Comparison of ENCODE assay signal across 17 cellular contexts in genomic region chr10:107022600-107023354, GRCh38.
"Had no signal": no experiment of that assay in that cellular context is flagged by ENCODE, and none has a peak within 500 bp of the region (broad histone marks: within the 10 kb centered on the region; RNA-seq: fewer than 3 reads in every experiment).

No MANE protein-coding gene starts in this region.

- H3K4me2 ChIP-seq: hepatocyte had no signal

- H3K4me3 ChIP-seq: ascending aorta, hepatocyte, lung, spleen, upper lobe of right lung had no signal

- H3K27ac ChIP-seq: ascending aorta, hepatocyte, spleen, upper lobe of right lung had no signal

- H3K4me1 ChIP-seq: ascending aorta, spleen, upper lobe of right lung had no signal

- H3K36me3 ChIP-seq: ascending aorta, spleen, upper lobe of right lung had no signal

- ATAC-seq: activated CD8-positive, alpha-beta T cell treated with anti-CD3 and anti-CD28 coated beads, Interleukin-2, amount 10 ng/mL, durations not matched to agents 7 days and 5 days; effector memory CD8-positive, alpha-beta T cell; left cardiac atrium; natural killer cell treated with Interleukin-12 subunit alpha and Interleukin-12 subunit beta and Interleukin-15 and Interleukin-18, amount 100 ng/mL, for 72 hours; stimulated activated naive B cell treated with anti-CD40 and anti-IgM and Interleukin-4, amounts not matched to agents 10 μg/mL and 1 μg/mL and 100 μg/mL, for 72 hours; upper lobe of right lung had no signal

- H3K79me2 ChIP-seq: hepatocyte had no signal

- DNase-seq: activated CD4-positive, alpha-beta T cell treated with anti-CD3 and anti-CD28 coated beads for 48 hours; activated CD4-positive, CD25-positive, alpha-beta regulatory T cell; activated CD8-positive, alpha-beta T cell treated with anti-CD3 and anti-CD28 coated beads, Interleukin-2, amount 10 ng/mL, durations not matched to agents 7 days and 5 days; activated naive CD4-positive, alpha-beta T cell treated with anti-CD3 and anti-CD28 coated beads, Interleukin-2, amount 10 ng/mL, durations not matched to agents 7 days and 5 days; activated T-cell treated with anti-CD3 and anti-CD28 coated beads, Interleukin-2, amount 50 U/mL, for 24 hours; dermis blood vessel endothelial cell; effector memory CD8-positive, alpha-beta T cell; left cardiac atrium; nucleus accumbens; spleen; stimulated activated naive B cell treated with anti-CD40 and anti-IgM and Interleukin-4, amounts not matched to agents 10 μg/mL and 1 μg/mL and 100 μg/mL, for 72 hours; T-helper 9 cell; upper lobe of right lung had no signal

- H2AFZ ChIP-seq: hepatocyte had no signal

- H3K27me3 ChIP-seq: ascending aorta, hepatocyte, spleen, upper lobe of right lung had no signal

- H3K9me3 ChIP-seq: ascending aorta, upper lobe of right lung had no signal
